Comparison of ENCODE assay signal across 22 cellular contexts in the genomic region with DNA sequence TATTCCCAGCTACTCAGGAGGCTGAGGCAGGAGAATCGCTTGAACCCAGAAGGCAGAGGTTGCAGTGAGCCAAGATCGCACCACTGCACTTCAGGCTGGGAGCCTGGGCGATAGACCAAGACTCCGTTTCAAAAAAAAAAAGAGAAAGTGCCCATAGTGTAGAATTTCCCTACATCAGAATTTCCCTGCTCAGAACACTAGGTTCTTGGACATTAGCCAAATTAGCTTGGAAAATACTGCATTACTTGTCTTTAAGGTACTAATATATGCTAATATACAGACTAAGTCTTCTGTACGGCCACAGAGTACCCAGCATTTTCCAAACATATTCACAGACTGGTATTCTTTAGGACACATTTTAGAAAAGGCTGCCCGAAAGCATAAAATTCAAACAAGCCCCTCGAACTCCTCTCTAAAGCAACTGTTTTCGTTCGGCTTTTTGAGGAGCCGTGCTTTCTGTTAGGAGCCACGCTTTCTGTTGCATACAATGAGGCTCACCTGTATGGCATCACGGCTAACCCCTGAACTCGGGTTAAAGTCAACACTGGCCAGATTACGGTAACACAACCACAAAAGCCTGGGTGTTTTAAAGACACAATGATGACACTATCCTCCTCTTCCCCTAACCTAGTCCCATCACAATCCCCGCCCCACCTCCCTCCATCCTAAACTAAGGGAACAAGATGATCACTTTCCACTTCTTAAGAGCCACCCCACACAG. TPM values are rescaled to one million over a fixed set of nuclear protein-coding genes. Genes with fewer than 3 reads are reported as not detected.
DNase-seq lines count a peak whose midpoint lies in the region; ATAC-seq, FAIRE-seq and TF ChIP-seq lines count a peak whose summit lies in the region.
"Had no signal": no experiment of that assay in that cellular context is flagged by ENCODE, and none has a peak within 500 bp of the region (broad histone marks: within the 10 kb centered on the region; RNA-seq: fewer than 3 reads in every experiment).

No MANE protein-coding gene starts in this region.

- peaks cover 76% of the 10 kb centered on the region for H3K36me3 ChIP-seq in RWPE2 (ENCODE audit: low read depth)

- FAIRE-seq in GM19239 (lab: Jason Lieb, UNC), result no peak

- DNase-seq in COLO668 (lab: John Stamatoyannopoulos, UW; ENCODE audit: unreplicated experiment) (peak; percentile 19), RWPE2 (ENCODE audit: low spot score) (no peak), fibroblast of gingiva (ENCODE audit: low read depth) (peak; percentile 47), osteocyte (ENCODE audit: extremely low spot score, unreplicated experiment) (no peak), GM19239 (ENCODE audit: insufficient read length, low spot score) (no peak)
- DNase-seq in activated naive CD4-positive, alpha-beta T cell treated with anti-CD3 and anti-CD28 coated beads, Interleukin-2, amount 50 U/mL, for 16 hours, result no peak
- no peak for DNase-seq in activated CD8-positive, alpha-beta memory T cell treated with anti-CD3 and anti-CD28 coated beads for 24 hours
- DNase-seq: activated CD4-positive, CD25-positive, alpha-beta regulatory T cell treated with anti-CD3 and anti-CD28 coated beads, Interleukin-2, amount 50 U/mL, for 72 hours; activated naive CD8-positive, alpha-beta T cell treated with anti-CD3 and anti-CD28 coated beads, Interleukin-2, amount 10 ng/mL, durations not matched to agents 7 days and 5 days; activated T-cell treated with anti-CD3 and anti-CD28 coated beads for 4 hours; AML-193; DMS153; NCI-H187; NCI-H526 treated with DMSO at 0.1 percent for 48 hours; retina; RPMI8226; T-helper 17 cell; transverse colon had no signal

- H3K36me3 Mint-ChIP-seq in osteocyte (ENCODE audit: unreplicated experiment), result peaks cover 50% of the 10 kb centered on the region

- no peaks in the 10 kb centered on the region for H3K27me3 ChIP-seq in RWPE2 (ENCODE audit: insufficient read depth, poor library complexity, severe bottlenecking)
- H3K27me3 ChIP-seq: transverse colon had no signal

- peak overlapping the region; percentile 58 for H3K27ac Mint-ChIP-seq in osteocyte (ENCODE audit: unreplicated experiment)
- H3K27ac Mint-ChIP-seq: activated naive CD8-positive, alpha-beta T cell treated with anti-CD3 and anti-CD28 coated beads, Interleukin-2, amount 10 ng/mL, durations not matched to agents 7 days and 5 days; T-helper 17 cell had no signal

- H3K4me3 Mint-ChIP-seq in osteocyte (ENCODE audit: unreplicated experiment), result no peak overlapping the region
- H3K4me3 Mint-ChIP-seq: activated naive CD8-positive, alpha-beta T cell treated with anti-CD3 and anti-CD28 coated beads, Interleukin-2, amount 10 ng/mL, durations not matched to agents 7 days and 5 days; T-helper 17 cell had no signal

- H3K4me1 ChIP-seq in RWPE2 (ENCODE audit: insufficient read depth, poor library complexity, severe bottlenecking), result peaks cover 61% of the 10 kb centered on the region

- no peaks in the 10 kb centered on the region for H3K27me3 Mint-ChIP-seq in osteocyte (ENCODE audit: unreplicated experiment)
- H3K27me3 Mint-ChIP-seq: activated naive CD8-positive, alpha-beta T cell treated with anti-CD3 and anti-CD28 coated beads, Interleukin-2, amount 10 ng/mL, durations not matched to agents 7 days and 5 days; T-helper 17 cell had no signal

- no peaks in the 10 kb centered on the region for H3K9me3 Mint-ChIP-seq in osteocyte (ENCODE audit: unreplicated experiment)
- H3K9me3 Mint-ChIP-seq: activated naive CD8-positive, alpha-beta T cell treated with anti-CD3 and anti-CD28 coated beads, Interleukin-2, amount 10 ng/mL, durations not matched to agents 7 days and 5 days had no signal

- ATAC-seq in RWPE2 (ENCODE audit: low read depth) (no peak), GM21717 (IDR thresholded peaks at IDR 0.05; ENCODE audit: unreplicated experiment) (no peak)
- ATAC-seq: esophagus mucosa, T-helper 17 cell had no signal

- H3K9me3 ChIP-seq in RWPE2 (ENCODE audit: severe bottlenecking), result no peaks in the 10 kb centered on the region
- H3K9me3 ChIP-seq: transverse colon had no signal

- H3K4me3 ChIP-seq in RWPE2 (ENCODE audit: severe bottlenecking), result no peak overlapping the region
- H3K4me3 ChIP-seq: transverse colon had no signal

- TF ChIP-seq CTCF in RWPE2 (IDR thresholded peaks at IDR 0.05; ENCODE audit: poor library complexity, severe bottlenecking) (no peak), osteocyte (IDR thresholded peaks at IDR 0.05) (no peak)

- H3K4me1 Mint-ChIP-seq in osteocyte (ENCODE audit: unreplicated experiment), result peaks cover 47% of the 10 kb centered on the region

- peak overlapping the region; percentile 87 for H3K27ac ChIP-seq in RWPE2 (ENCODE audit: poor library complexity, severe bottlenecking)
- H3K27ac ChIP-seq: transverse colon had no signal

RNA-seq across cellular contexts. Expression of gene TNKS1BP1, which starts 18.4 kb away (rescaled TPM):
- 152 and 169 TPM in 2 replicates for total RNA-seq in osteocyte

RNA-seq across cellular contexts. Expression of gene SSRP1, which starts 29.4 kb away (rescaled TPM):
- total RNA-seq in osteocyte, result 97.4 and 99.4 TPM in 2 replicates

RNA-seq across cellular contexts. Expression of gene P2RX3, which starts 31.8 kb away (rescaled TPM):
- not detected in 2 replicates for total RNA-seq in osteocyte
- total RNA-seq: activated naive CD8-positive, alpha-beta T cell treated with anti-CD3 and anti-CD28 coated beads, Interleukin-2, amount 10 ng/mL, durations not matched to agents 7 days and 5 days; esophagus mucosa; LHCN-M2; myocyte; T-helper 17 cell; transverse colon had no signal

Comparison
In these comparisons a context has a peak if more than half of its experiments do, and no peak if none do; other contexts are left out.
1. DNase-seq: peak in COLO668 (single experiment) and fibroblast of gingiva (single experiment); none in RWPE2 (single experiment), osteocyte (single experiment), activated naive CD4-positive, alpha-beta T cell treated with anti-CD3 and anti-CD28 coated beads, Interleukin-2, amount 50 U/mL, for 16 hours (single experiment), GM19239 (single experiment) and activated CD8-positive, alpha-beta memory T cell treated with anti-CD3 and anti-CD28 coated beads for 24 hours (single experiment).